In genomic region chr5:132099073-132099748, GRCh38 we compare ENCODE assay signal across 1 cellular context.
TF ChIP-seq lines count a peak whose summit lies in the region.

No MANE protein-coding gene starts in this region.

TF ChIP-seq in GM12878, 131 proteins besides CTCF, POLR2A, EP300 and RAD21 (continued from another document):
- no peak for TF ChIP-seq ZNF274 (IDR thresholded peaks at IDR 0.05; ENCODE audit: insufficient read depth, insufficient read length)
- TF ChIP-seq CHD2 (IDR thresholded peaks at IDR 0.05; ENCODE audit: borderline replicate concordance, low read depth, low read length), result no peak
- TF ChIP-seq POLR2AphosphoS2 (IDR thresholded peaks at IDR 0.05; ENCODE audit: low read depth, low read length), result no peak
- no peak for TF ChIP-seq SPI1 (IDR thresholded peaks at IDR 0.05; ENCODE audit: borderline replicate concordance, insufficient read depth, low read depth, low read length)
- TF ChIP-seq NFIC (IDR thresholded peaks at IDR 0.05; ENCODE audit: low read depth, low read length), result no peak
- TF ChIP-seq CBFB (IDR thresholded peaks at IDR 0.05; ENCODE audit: low read depth), result peak; percentile 77; the same call in 1 of the 2 replicates
- TF ChIP-seq JUND (IDR thresholded peaks at IDR 0.05; ENCODE audit: low read depth, low read length), result no peak
